ENCODE assay signal across 25 cellular contexts in genomic region chr15:29470311-29470710, GRCh38.
DNase-seq lines count a peak whose midpoint lies in the region; ATAC-seq and TF ChIP-seq lines count a peak whose summit lies in the region.
"Had no signal": no experiment of that assay in that cellular context is flagged by ENCODE, and none has a peak within 500 bp of the region (broad histone marks: within the 10 kb centered on the region; RNA-seq: fewer than 3 reads in every experiment).

No MANE protein-coding gene starts in this region.

- H3K4me1 ChIP-seq in thyroid gland (peaks cover 13 to 24% of the 10 kb centered on the region in 2 donors), tibial artery (no peaks in the 10 kb centered on the region), neural progenitor cell (peaks cover 16% of the 10 kb centered on the region)
- H3K4me1 ChIP-seq: BE2C, Caco-2 had no signal

- H3K9ac ChIP-seq in neural progenitor cell = no peak overlapping the region

- no peak overlapping the region for H3K4me2 ChIP-seq in neural progenitor cell

- TF ChIP-seq CTCF in RWPE1 (conservative IDR thresholded peaks at IDR 0.05; ENCODE audit: low read depth) (no peak), thyroid gland (IDR thresholded peaks at IDR 0.05) (no peak), tibial artery (IDR thresholded peaks at IDR 0.05) (no peak), neural progenitor cell (IDR thresholded peaks at IDR 0.05) (no peak)

- no peak overlapping the region for H3K27ac Mint-ChIP-seq in neural progenitor cell
- H3K27ac Mint-ChIP-seq: activated naive CD8-positive, alpha-beta T cell treated with anti-CD3 and anti-CD28 coated beads for 36 hours; endodermal cell; IgD-negative memory B cell; memory B cell; naive thymus-derived CD4-positive, alpha-beta T cell; stimulated activated naive CD8-positive, alpha-beta T cell treated with anti-CD3 and anti-CD28 coated beads, Interleukin-15, Interleukin-2, amounts not matched to agents 100 ng/mL and 50 ng/mL, for 24 hours had no signal

- no peaks in the 10 kb centered on the region for H3F3A ChIP-seq in neural progenitor cell (ENCODE audit: low read depth)

- peaks cover 3% of the 10 kb centered on the region for H3K36me3 Mint-ChIP-seq in neural progenitor cell
- H3K36me3 Mint-ChIP-seq: activated naive CD8-positive, alpha-beta T cell treated with anti-CD3 and anti-CD28 coated beads for 36 hours; IgD-negative memory B cell; memory B cell; naive thymus-derived CD4-positive, alpha-beta T cell had no signal

- H3K79me2 ChIP-seq in neural progenitor cell (ENCODE audit: low read depth) = no peaks in the 10 kb centered on the region

- no peaks in the 10 kb centered on the region for H4K20me1 ChIP-seq in neural progenitor cell (ENCODE audit: low read depth)

- no peaks in the 10 kb centered on the region for H3K9me3 ChIP-seq in thyroid gland
- H3K9me3 ChIP-seq in tibial artery = no peaks in the 10 kb centered on the region
- no peaks in the 10 kb centered on the region for H3K9me3 ChIP-seq in neural progenitor cell (ENCODE audit: low read depth)
- H3K9me3 ChIP-seq: BE2C, Caco-2 had no signal

- POLR2A ChIA-PET in RWPE1 (lab: Yijun Ruan, JAX; ENCODE audit: low non-redundant PET) = interaction anchor here (0.5 kb wide), 1 partner anchor 78 kb away, joined by 3 read pairs; no protein-coding TSS in a partner anchor

- peak; percentile 15 to 70 for DNase-seq in NCI-H524 (lab: John Stamatoyannopoulos, UW)
- DNase-seq in NCI-H524 treated with DMSO at 0.1 percent for 48 hours (lab: John Stamatoyannopoulos, UW) = no peak
- peak; percentile 34 for DNase-seq in RWPE1 (ENCODE audit: low spot score)
- peak in 1 of 2 donors; percentile 18 for DNase-seq in left colon
- no peak for DNase-seq in thyroid gland
- no peak for DNase-seq in tibial artery
- no peak for DNase-seq in erythroblast (lab: John Stamatoyannopoulos, UW)
- no peak for DNase-seq in neural progenitor cell (ENCODE audit: low spot score)
- DNase-seq: activated CD4-positive, alpha-beta T cell treated with anti-CD3 and anti-CD28 coated beads for 48 hours; activated naive CD8-positive, alpha-beta T cell treated with anti-CD3 and anti-CD28 coated beads for 36 hours; BE2C; Caco-2; endodermal cell; hippocampal formation; MM.1S; naive thymus-derived CD4-positive, alpha-beta T cell; NCI-H1436 treated with DMSO at 0.1 percent for 48 hours; NCI-H748 treated with DMSO at 0.1 percent for 48 hours; stimulated activated CD4-positive, alpha-beta T cell treated with anti-CD3 and anti-CD28 coated beads, Interleukin-4, amount 100 ng/mL, for 1 hour; T-helper 1 cell; trophoblast cell had no signal

- no peak overlapping the region for H3K27ac ChIP-seq in RWPE1
- peak overlapping the region in 2 of 3 donors; percentile 24 to 48 for H3K27ac ChIP-seq in thyroid gland
- H3K27ac ChIP-seq in tibial artery = no peak overlapping the region
- H3K27ac ChIP-seq in neural progenitor cell = no peak overlapping the region

- H3K27me3 Mint-ChIP-seq in neural progenitor cell (ENCODE audit: insufficient read depth, low read depth) = no peaks in the 10 kb centered on the region
- H3K27me3 Mint-ChIP-seq: activated naive CD8-positive, alpha-beta T cell treated with anti-CD3 and anti-CD28 coated beads for 36 hours; IgD-negative memory B cell; stimulated activated naive CD8-positive, alpha-beta T cell treated with anti-CD3 and anti-CD28 coated beads, Interleukin-15, Interleukin-2, amounts not matched to agents 100 ng/mL and 50 ng/mL, for 24 hours had no signal

- intact Hi-C loops in left colon (cut with DNase I, micrococcal nuclease) (no loop called here), thyroid gland (cut with DNase I) (no loop called here), tibial artery (cut with DNase I; ENCODE audit: low total_unique reads) (no loop called here)

- H3K4me3 ChIP-seq in thyroid gland (replicated peaks in 1 of 3) (no peak overlapping the region), tibial artery (no peak overlapping the region), neural progenitor cell (no peak overlapping the region)

- H3K4me1 Mint-ChIP-seq in neural progenitor cell = peaks cover 16% of the 10 kb centered on the region
- H3K4me1 Mint-ChIP-seq: activated naive CD8-positive, alpha-beta T cell treated with anti-CD3 and anti-CD28 coated beads for 36 hours; naive thymus-derived CD4-positive, alpha-beta T cell had no signal

- CTCF ChIA-PET in RWPE1 (lab: Yijun Ruan, JAX) = no interaction called here

- H2AFZ ChIP-seq in neural progenitor cell (replicated peaks) = no peak overlapping the region

- ATAC-seq in left colon = peak; percentile 26
- ATAC-seq: HCT116; naive thymus-derived CD4-positive, alpha-beta T cell had no signal

- H3K4me3 Mint-ChIP-seq in neural progenitor cell = no peak overlapping the region
- H3K4me3 Mint-ChIP-seq: activated naive CD8-positive, alpha-beta T cell treated with anti-CD3 and anti-CD28 coated beads for 36 hours; endodermal cell; IgD-negative memory B cell; memory B cell; naive thymus-derived CD4-positive, alpha-beta T cell; stimulated activated naive CD8-positive, alpha-beta T cell treated with anti-CD3 and anti-CD28 coated beads, Interleukin-15, Interleukin-2, amounts not matched to agents 100 ng/mL and 50 ng/mL, for 24 hours had no signal

- H3K9me3 Mint-ChIP-seq in neural progenitor cell = peaks cover 4% of the 10 kb centered on the region
- H3K9me3 Mint-ChIP-seq: activated naive CD8-positive, alpha-beta T cell treated with anti-CD3 and anti-CD28 coated beads for 36 hours; endodermal cell; naive thymus-derived CD4-positive, alpha-beta T cell; stimulated activated naive CD8-positive, alpha-beta T cell treated with anti-CD3 and anti-CD28 coated beads, Interleukin-15, Interleukin-2, amounts not matched to agents 100 ng/mL and 50 ng/mL, for 24 hours had no signal

- WGBS in thyroid gland, 2 donors = 83 to 88% methylated on average over 14 of the region's 14 CpGs

- H3K27me3 ChIP-seq in thyroid gland (no peaks in the 10 kb centered on the region), tibial artery (no peaks in the 10 kb centered on the region), neural progenitor cell (no peaks in the 10 kb centered on the region)
- H3K27me3 ChIP-seq: BE2C had no signal

- H3K36me3 ChIP-seq in thyroid gland = no peaks in the 10 kb centered on the region
- no peaks in the 10 kb centered on the region for H3K36me3 ChIP-seq in tibial artery
- no peaks in the 10 kb centered on the region for H3K36me3 ChIP-seq in neural progenitor cell
- H3K36me3 ChIP-seq: BE2C had no signal

- TF ChIP-seq POLR2A in thyroid gland (IDR thresholded peaks at IDR 0.05) = no peak
- no peak for TF ChIP-seq POLR2A in erythroblast (IDR thresholded peaks at IDR 0.05; ENCODE audit: low read length)

Comparison
In these comparisons a context has a peak if more than half of its experiments do, and no peak if none do; other contexts are left out.
1. DNase-seq: peak in NCI-H524 (2 of 2) and RWPE1 (single experiment); none in NCI-H524 treated with DMSO at 0.1 percent for 48 hours (single experiment), thyroid gland (0 of 2), tibial artery (0 of 2), erythroblast (0 of 2) and neural progenitor cell (single experiment).
2. H3K27ac ChIP-seq: peak in thyroid gland (2 of 3); none in RWPE1 (single experiment), tibial artery (0 of 2) and neural progenitor cell (single experiment).